8 cellular contexts compared by ENCODE assay signal in genomic region chr6:30060634-30060981, GRCh38. TPM values are rescaled to one million over a fixed set of nuclear protein-coding genes. Genes with fewer than 3 reads are reported as not detected.
DNase-seq lines count a peak whose midpoint lies in the region; ATAC-seq and TF ChIP-seq lines count a peak whose summit lies in the region.

No MANE protein-coding gene starts in this region.

- H3K9ac ChIP-seq in neural cell (ENCODE audit: low read length), result peak overlapping the region; percentile 93

- H3K36me3 ChIP-seq in WERI-Rb-1, result peaks cover 17% of the 10 kb centered on the region
- no peaks in the 10 kb centered on the region for H3K36me3 ChIP-seq in neural cell (ENCODE audit: insufficient read depth, low read length)

- H4K20me1 ChIP-seq in neural cell (ENCODE audit: insufficient read depth), result no peaks in the 10 kb centered on the region

- H3K9me3 ChIP-seq in WERI-Rb-1 (ENCODE audit: severe bottlenecking) (no peaks in the 10 kb centered on the region), neural cell (ENCODE audit: low read length) (no peaks in the 10 kb centered on the region)

- peak overlapping the region; percentile 97 for H3K27ac Mint-ChIP-seq in activated T-cell treated with anti-CD3 and anti-CD28 coated beads, Interleukin-2, amount 50 U/mL, for 24 hours

- H3K4me2 ChIP-seq in neural cell (ENCODE audit: low read length), result peak overlapping the region; percentile 98

- H3K9me2 ChIP-seq in neural cell (ENCODE audit: insufficient read depth, low read length), result no peaks in the 10 kb centered on the region

- peaks cover 6% of the 10 kb centered on the region for H3K9me3 Mint-ChIP-seq in activated T-cell treated with anti-CD3 and anti-CD28 coated beads, Interleukin-2, amount 50 U/mL, for 24 hours

- H3K27ac ChIP-seq in WERI-Rb-1 (peak overlapping the region; percentile 82), neural cell (ENCODE audit: low read length) (peak overlapping the region; percentile 95)

- peaks cover 4% of the 10 kb centered on the region for H3F3A ChIP-seq in neural cell (ENCODE audit: insufficient read depth, low read length, poor library complexity, severe bottlenecking)

- peak overlapping the region; percentile 97 for H3K4me3 Mint-ChIP-seq in activated T-cell treated with anti-CD3 and anti-CD28 coated beads, Interleukin-2, amount 50 U/mL, for 24 hours

- peaks cover 41% of the 10 kb centered on the region for H3K4me1 Mint-ChIP-seq in activated T-cell treated with anti-CD3 and anti-CD28 coated beads, Interleukin-2, amount 50 U/mL, for 24 hours (ENCODE audit: low read depth)

- no peaks in the 10 kb centered on the region for H3K27me3 Mint-ChIP-seq in activated T-cell treated with anti-CD3 and anti-CD28 coated beads, Interleukin-2, amount 50 U/mL, for 24 hours

- H3K4me3 ChIP-seq in WERI-Rb-1 (ENCODE audit: low read depth, low read length), result peak overlapping the region; percentile 88
- H3K4me3 ChIP-seq in fibroblast of mammary gland (ENCODE audit: control insufficient read depth, low read depth, low read length), result peak overlapping the region; percentile 90
- peak overlapping the region; percentile 89 for H3K4me3 ChIP-seq in neural cell (ENCODE audit: low read length)

- DNase-seq in activated T-cell treated with anti-CD3 and anti-CD28 coated beads, Interleukin-2, amount 50 U/mL, for 24 hours, result peak; percentile 63
- DNase-seq in activated T-cell treated with anti-CD3 and anti-CD28 coated beads, Interleukin-2, amount 50 U/mL, for 1 hour, result no peak
- DNase-seq in WERI-Rb-1 (peak; percentile 45), fibroblast of mammary gland (ENCODE audit: low read depth) (peak; percentile 48), NCI-H2196 treated with DMSO at 0.1 percent for 48 hours (lab: John Stamatoyannopoulos, UW; ENCODE audit: unreplicated experiment) (no peak)

- peaks cover 69% of the 10 kb centered on the region for H3K36me3 Mint-ChIP-seq in activated T-cell treated with anti-CD3 and anti-CD28 coated beads, Interleukin-2, amount 50 U/mL, for 24 hours (ENCODE audit: low read depth)

- peak overlapping the region; percentile 93 for H2AFZ ChIP-seq in neural cell (ENCODE audit: low read depth, low read length)

- ATAC-seq in HG03196 (IDR thresholded peaks at IDR 0.05; ENCODE audit: unreplicated experiment), result peak; percentile 31
- ATAC-seq in HG03565 (IDR thresholded peaks at IDR 0.05; ENCODE audit: unreplicated experiment), result no peak

- no peak for TF ChIP-seq RAD21 in neural cell (conservative IDR thresholded peaks at IDR 0.05)

- no peak for TF ChIP-seq CTCF in WERI-Rb-1 (IDR thresholded peaks at IDR 0.05; ENCODE audit: low read depth, low read length)
- TF ChIP-seq CTCF in fibroblast of mammary gland (conservative IDR thresholded peaks at IDR 0.05; ENCODE audit: control insufficient read depth, insufficient read depth, low read depth, low read length), result no peak
- TF ChIP-seq CTCF in neural cell (IDR thresholded peaks at IDR 0.05; ENCODE audit: poor library complexity, severe bottlenecking), result no peak

- TF ChIP-seq EP300 in neural cell (conservative IDR thresholded peaks at IDR 0.05; ENCODE audit: poor library complexity, severe bottlenecking), result no peak

- H3K27me3 ChIP-seq in WERI-Rb-1 (ENCODE audit: insufficient read depth, low read depth, severe bottlenecking) (no peaks in the 10 kb centered on the region), neural cell (ENCODE audit: insufficient read depth, low read depth, low read length) (no peaks in the 10 kb centered on the region)

- peaks cover 16% of the 10 kb centered on the region for H3K79me2 ChIP-seq in neural cell (replicated peaks; ENCODE audit: insufficient read depth, low read length)

TF ChIP-seq in neural cell, 6 proteins besides CTCF, POLR2A, EP300 and RAD21:
- TF ChIP-seq SMC3 (conservative IDR thresholded peaks at IDR 0.05; ENCODE audit: poor library complexity) (no peak), MXI1 (conservative IDR thresholded peaks at IDR 0.05; ENCODE audit: poor library complexity, severe bottlenecking) (no peak), TAF1 (IDR thresholded peaks at IDR 0.05; ENCODE audit: low read depth) (no peak), POLR2AphosphoS5 (IDR thresholded peaks at IDR 0.05) (no peak), EZH2 (IDR thresholded peaks at IDR 0.05; ENCODE audit: borderline replicate concordance, insufficient read depth, low read length, poor library complexity, severe bottlenecking) (no peak)
- TF ChIP-seq, protein P1, sequence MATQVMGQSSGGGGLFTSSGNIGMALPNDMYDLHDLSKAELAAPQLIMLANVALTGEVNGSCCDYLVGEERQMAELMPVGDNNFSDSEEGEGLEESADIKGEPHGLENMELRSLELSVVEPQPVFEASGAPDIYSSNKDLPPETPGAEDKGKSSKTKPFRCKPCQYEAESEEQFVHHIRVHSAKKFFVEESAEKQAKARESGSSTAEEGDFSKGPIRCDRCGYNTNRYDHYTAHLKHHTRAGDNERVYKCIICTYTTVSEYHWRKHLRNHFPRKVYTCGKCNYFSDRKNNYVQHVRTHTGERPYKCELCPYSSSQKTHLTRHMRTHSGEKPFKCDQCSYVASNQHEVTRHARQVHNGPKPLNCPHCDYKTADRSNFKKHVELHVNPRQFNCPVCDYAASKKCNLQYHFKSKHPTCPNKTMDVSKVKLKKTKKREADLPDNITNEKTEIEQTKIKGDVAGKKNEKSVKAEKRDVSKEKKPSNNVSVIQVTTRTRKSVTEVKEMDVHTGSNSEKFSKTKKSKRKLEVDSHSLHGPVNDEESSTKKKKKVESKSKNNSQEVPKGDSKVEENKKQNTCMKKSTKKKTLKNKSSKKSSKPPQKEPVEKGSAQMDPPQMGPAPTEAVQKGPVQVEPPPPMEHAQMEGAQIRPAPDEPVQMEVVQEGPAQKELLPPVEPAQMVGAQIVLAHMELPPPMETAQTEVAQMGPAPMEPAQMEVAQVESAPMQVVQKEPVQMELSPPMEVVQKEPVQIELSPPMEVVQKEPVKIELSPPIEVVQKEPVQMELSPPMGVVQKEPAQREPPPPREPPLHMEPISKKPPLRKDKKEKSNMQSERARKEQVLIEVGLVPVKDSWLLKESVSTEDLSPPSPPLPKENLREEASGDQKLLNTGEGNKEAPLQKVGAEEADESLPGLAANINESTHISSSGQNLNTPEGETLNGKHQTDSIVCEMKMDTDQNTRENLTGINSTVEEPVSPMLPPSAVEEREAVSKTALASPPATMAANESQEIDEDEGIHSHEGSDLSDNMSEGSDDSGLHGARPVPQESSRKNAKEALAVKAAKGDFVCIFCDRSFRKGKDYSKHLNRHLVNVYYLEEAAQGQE (IDR thresholded peaks at IDR 0.05; ENCODE audit: borderline replicate concordance), result no peak

RNA-seq across cellular contexts. Expression of gene POLR1H, which starts 0.5 kb away (rescaled TPM):
- 42.8 and 51.4 TPM in 2 replicates for polyA plus RNA-seq in neural cell
- 23.4 and 23.7 TPM in 2 replicates for polyA minus RNA-seq in neural cell

RNA-seq across cellular contexts. Expression of gene PPP1R11, which starts 6.4 kb away (rescaled TPM):
- 39.7 and 48.1 TPM in 2 replicates for polyA plus RNA-seq in neural cell
- polyA minus RNA-seq in neural cell, result 32.1 and 40.7 TPM in 2 replicates

RNA-seq across cellular contexts. Expression of gene RNF39, which starts 15.0 kb away (rescaled TPM):
- not detected in 2 replicates for polyA plus RNA-seq in neural cell
- polyA minus RNA-seq in neural cell, result not detected in 2 replicates

RNA-seq across cellular contexts. Expression of gene TRIM31, which starts 52.3 kb away (rescaled TPM):
- polyA plus RNA-seq in neural cell, result not detected in 2 replicates
- not detected in 2 replicates for polyA minus RNA-seq in neural cell

Comparison
In these comparisons a context has a peak if more than half of its experiments do, and no peak if none do; other contexts are left out.
1. DNase-seq: peak in activated T-cell treated with anti-CD3 and anti-CD28 coated beads, Interleukin-2, amount 50 U/mL, for 24 hours (single experiment), WERI-Rb-1 (single experiment) and fibroblast of mammary gland (single experiment); none in activated T-cell treated with anti-CD3 and anti-CD28 coated beads, Interleukin-2, amount 50 U/mL, for 1 hour (single experiment) and NCI-H2196 treated with DMSO at 0.1 percent for 48 hours (single experiment).
2. Peak in every context shown above with its lines, with median percentiles within 50 percentile points of each other: H3K4me3 ChIP-seq.